30 cellular contexts compared by ENCODE assay signal in genomic region chr12:109897029-109897428, GRCh38.
"Had no signal": no experiment of that assay in that cellular context is flagged by ENCODE, and none has a peak within 500 bp of the region (broad histone marks: within the 10 kb centered on the region; RNA-seq: fewer than 3 reads in every experiment).

No MANE protein-coding gene starts in this region.

- ATAC-seq: activated CD4-positive, CD25-positive, alpha-beta regulatory T cell treated with anti-CD3 and anti-CD28 coated beads, Interleukin-2, amount 50 U/mL, for 24 hours; activated CD8-positive, alpha-beta T cell treated with anti-CD3 and anti-CD28 coated beads for 36 hours; activated naive CD8-positive, alpha-beta T cell treated with anti-CD3 and anti-CD28 coated beads, Interleukin-2, amount 50 U/mL, for 24 hours; body of pancreas; effector memory CD8-positive, alpha-beta T cell; T-helper 17 cell had no signal

- H3K36me3 ChIP-seq: adrenal gland, WERI-Rb-1 had no signal

- H3K27me3 ChIP-seq: adrenal gland, body of pancreas had no signal

- H3K4me3 ChIP-seq: adrenal gland, body of pancreas had no signal

- H3K27ac ChIP-seq: adrenal gland, body of pancreas, epithelial cell of prostate, WERI-Rb-1 had no signal

- H3K9me3 ChIP-seq: adrenal gland, body of pancreas had no signal

- FAIRE-seq: colon, frontal cortex had no signal

- DNase-seq: activated B cell treated with CpG ODN at 0.5 μM for 24 hours; activated CD4-positive, alpha-beta T cell treated with anti-CD3 and anti-CD28 coated beads for 48 hours; activated CD4-positive, alpha-beta T cell treated with anti-CD3 and anti-CD28 coated beads, Interleukin-2, amount 50 U/mL, for 1 hour; activated CD4-positive, alpha-beta T cell treated with anti-CD3 and anti-CD28 coated beads, Interleukin-2, amount 50 U/mL, for 48 hours; activated CD8-positive, alpha-beta memory T cell treated with anti-CD3 and anti-CD28 coated beads for 24 hours; activated CD8-positive, alpha-beta T cell treated with anti-CD3 and anti-CD28 coated beads for 36 hours; activated effector memory CD4-positive, alpha-beta T cell treated with anti-CD3 and anti-CD28 coated beads, Interleukin-2, amount 50 U/mL, for 16 hours; activated naive CD4-positive, alpha-beta T cell treated with anti-CD3 and anti-CD28 coated beads for 36 hours; activated naive CD8-positive, alpha-beta T cell treated with anti-CD3 and anti-CD28 coated beads for 36 hours; activated naive CD8-positive, alpha-beta T cell treated with anti-CD3 and anti-CD28 coated beads, Interleukin-2, amount 50 U/mL, for 24 hours; activated T-cell treated with anti-CD3 and anti-CD28 coated beads, Interleukin-2, amount 50 U/mL, for 1 hour; activated T-cell treated with anti-CD3 and anti-CD28 coated beads, Interleukin-2, amount 50 U/mL, for 48 hours; adrenal gland; amygdala; aorta; body of pancreas; caudate nucleus; cortex of kidney; dermis blood vessel endothelial cell; effector CD4-positive, alpha-beta T cell; effector memory CD8-positive, alpha-beta T cell; foreskin fibroblast; head of caudate nucleus; T-helper 17 cell; T1000; WERI-Rb-1 had no signal
